Comparison of ENCODE assay signal across 24 cellular contexts in genomic region chr20:37162674-37163073, GRCh38. TPM values are rescaled to one million over a fixed set of nuclear protein-coding genes. Genes with fewer than 3 reads are reported as not detected.
DNase-seq lines count a peak whose midpoint lies in the region; ATAC-seq, FAIRE-seq and TF ChIP-seq lines count a peak whose summit lies in the region.
"Had no signal": no experiment of that assay in that cellular context is flagged by ENCODE, and none has a peak within 500 bp of the region (broad histone marks: within the 10 kb centered on the region; RNA-seq: fewer than 3 reads in every experiment).

No MANE protein-coding gene starts in this region.

- ATAC-seq in naive thymus-derived CD8-positive, alpha-beta T cell: no peak
- ATAC-seq: CD8-positive, alpha-beta T cell; GM23338; HepG2 had no signal

- no peaks in the 10 kb centered on the region for H3K79me2 ChIP-seq in smooth muscle cell (ENCODE audit: low read depth)

- no peaks in the 10 kb centered on the region for H3K4me1 ChIP-seq in BE2C
- H3K4me1 ChIP-seq in HEK293 (ENCODE audit: control insufficient read depth, insufficient read depth, low read length): no peaks in the 10 kb centered on the region
- no peaks in the 10 kb centered on the region for H3K4me1 ChIP-seq in smooth muscle cell (ENCODE audit: low read depth)

- H3K4me3 ChIP-seq in BE2C (ENCODE audit: low read depth, low read length) (peak overlapping the region; percentile 36), HEK293 (ENCODE audit: low read depth, low read length) (no peak overlapping the region; the same call in 1 of the 2 replicates), smooth muscle cell (no peak overlapping the region)
- H3K4me3 ChIP-seq: BLaER1 treated with 17β-estradiol and CSF1 and Interleukin-3, amounts not matched to agents 10 nM and 100 nM; GM23338 had no signal

- H3K4me1 Mint-ChIP-seq in naive thymus-derived CD8-positive, alpha-beta T cell: no peaks in the 10 kb centered on the region
- H3K4me1 Mint-ChIP-seq: GM23338, IgD-negative memory B cell had no signal

- POLR2A ChIA-PET in HEK293 (lab: Yijun Ruan, JAX): no interaction called here
- POLR2A ChIA-PET in naive thymus-derived CD8-positive, alpha-beta T cell (lab: Charles Lee): interaction anchor here (0.6 kb wide), 1 partner anchor 861 kb away, joined by 5 read pairs; no protein-coding TSS in a partner anchor

- no peaks in the 10 kb centered on the region for H3K9me3 Mint-ChIP-seq in naive thymus-derived CD8-positive, alpha-beta T cell
- H3K9me3 Mint-ChIP-seq: CD8-positive, alpha-beta T cell; GM23338; HFFc6; IgD-negative memory B cell had no signal

- no peaks in the 10 kb centered on the region for H3F3A ChIP-seq in smooth muscle cell (ENCODE audit: low read depth)

- H2AFZ ChIP-seq in smooth muscle cell (ENCODE audit: low read depth): no peak overlapping the region
- H2AFZ ChIP-seq: GM23338 had no signal

- H3K36me3 Mint-ChIP-seq in naive thymus-derived CD8-positive, alpha-beta T cell: peaks cover 0 to 10% (median 5%) of the 10 kb centered on the region in 3 donors

- H3K9me3 ChIP-seq in BE2C: no peaks in the 10 kb centered on the region
- H3K9me3 ChIP-seq in HEK293 (ENCODE audit: control insufficient read depth, insufficient read depth, low read depth, low read length): no peaks in the 10 kb centered on the region
- H3K9me3 ChIP-seq in smooth muscle cell (replicated peaks; ENCODE audit: low read depth): no peaks in the 10 kb centered on the region
- H3K9me3 ChIP-seq: BLaER1 treated with 17β-estradiol and CSF1 and Interleukin-3, amounts not matched to agents 10 nM and 100 nM had no signal

- no peak overlapping the region for H3K9ac ChIP-seq in smooth muscle cell (ENCODE audit: low read depth)
- H3K9ac ChIP-seq: BLaER1 treated with 17β-estradiol and CSF1 and Interleukin-3, amounts not matched to agents 10 nM and 100 nM had no signal

- H3K27ac Mint-ChIP-seq in naive thymus-derived CD8-positive, alpha-beta T cell: peak overlapping the region in 1 of 10 donors; percentile 50
- H3K27ac Mint-ChIP-seq: CD8-positive, alpha-beta T cell; GM23338; HFFc6 had no signal

- peaks cover 0 to 1% (median 0%) of the 10 kb centered on the region in 5 donors for H3K27me3 Mint-ChIP-seq in naive thymus-derived CD8-positive, alpha-beta T cell
- H3K27me3 Mint-ChIP-seq: IgD-negative memory B cell had no signal

- no peak for FAIRE-seq in GM12891 (lab: Jason Lieb, UNC)
- FAIRE-seq: GM19239, H54, HepG2 had no signal

- no peak overlapping the region for H3K4me3 Mint-ChIP-seq in naive thymus-derived CD8-positive, alpha-beta T cell
- H3K4me3 Mint-ChIP-seq: CD8-positive, alpha-beta T cell; GM23338; HFFc6; IgD-negative memory B cell had no signal

- no peak overlapping the region for H3K4me2 ChIP-seq in smooth muscle cell
- H3K4me2 ChIP-seq: BLaER1 treated with 17β-estradiol and CSF1 and Interleukin-3, amounts not matched to agents 10 nM and 100 nM; GM23338 had no signal

- DNase-seq in BE2C: no peak
- DNase-seq in astrocyte of the hippocampus (ENCODE audit: low read depth, low spot score): peak; percentile 2
- DNase-seq in islet precursor cell: peak; percentile 55
- DNase-seq in COLO829 (ENCODE audit: low spot score): no peak
- no peak for DNase-seq in smooth muscle cell (lab: John Stamatoyannopoulos, UW; ENCODE audit: unreplicated experiment)
- no peak for DNase-seq in naive thymus-derived CD8-positive, alpha-beta T cell
- no peak for DNase-seq in GM12891 (ENCODE audit: insufficient read length, low spot score)
- DNase-seq: 8988T; CD8-positive, alpha-beta T cell; COR-L47; DMS 273 treated with DMSO at 0.1 percent for 48 hours; DMS53; DND-41; GDM1; HCEC 1CT; HFFc6; KG1 had no signal

- no peaks in the 10 kb centered on the region; the same call in 1 of the 2 replicates for H3K27me3 ChIP-seq in BE2C
- peaks cover 4% of the 10 kb centered on the region for H3K27me3 ChIP-seq in smooth muscle cell (ENCODE audit: low read depth)
- H3K27me3 ChIP-seq: BLaER1 treated with 17β-estradiol and CSF1 and Interleukin-3, amounts not matched to agents 10 nM and 100 nM had no signal

- TF ChIP-seq POLR2A in GM12891 (IDR thresholded peaks at IDR 0.05; ENCODE audit: low read depth, low read length): no peak

- CTCF ChIA-PET in HEK293 (lab: Yijun Ruan, JAX): interaction anchor here (0.7 to 1.5 kb wide), 2 partner anchors 16 to 130 kb away, joined by 3 to 6 read pairs; no protein-coding TSS in a partner anchor

- H3K27ac ChIP-seq in HEK293 (ENCODE audit: extremely low read depth, low read depth, low read length) (no peak overlapping the region), smooth muscle cell (ENCODE audit: low read depth) (no peak overlapping the region)
- H3K27ac ChIP-seq: BLaER1 treated with 17β-estradiol and CSF1 and Interleukin-3, amounts not matched to agents 10 nM and 100 nM had no signal

- TF ChIP-seq CTCF in BE2C (IDR thresholded peaks at IDR 0.05; ENCODE audit: low read depth, low read length) (no peak), HEK293 (tag by site-specific recombination; IDR thresholded peaks at IDR 0.05) (no peak), smooth muscle cell (IDR thresholded peaks at IDR 0.05; ENCODE audit: borderline replicate concordance, insufficient read depth, poor library complexity, severe bottlenecking) (no peak)

- H3K36me3 ChIP-seq in BE2C: no peaks in the 10 kb centered on the region
- no peaks in the 10 kb centered on the region for H3K36me3 ChIP-seq in HEK293 (ENCODE audit: control insufficient read depth in 2 of 2, insufficient read depth in 1 of 2, low read length in 2 of 2)
- H3K36me3 ChIP-seq in smooth muscle cell (ENCODE audit: low read depth): no peaks in the 10 kb centered on the region
- H3K36me3 ChIP-seq: BLaER1 treated with 17β-estradiol and CSF1 and Interleukin-3, amounts not matched to agents 10 nM and 100 nM had no signal

- WGBS in smooth muscle cell (ENCODE audit: low lambda C conversion rate): 82% methylated on average over 6 of the region's 6 CpGs

- H4K20me1 ChIP-seq in smooth muscle cell (ENCODE audit: low read depth): no peaks in the 10 kb centered on the region
- H4K20me1 ChIP-seq: BLaER1 treated with 17β-estradiol and CSF1 and Interleukin-3, amounts not matched to agents 10 nM and 100 nM had no signal

TF ChIP-seq in HEK293, 187 proteins besides CTCF, POLR2A, EP300 and RAD21 (continues in another document):
- TF ChIP-seq SP2 (tag by site-specific recombination; IDR thresholded peaks at IDR 0.05): peak; percentile 60
- no peak for TF ChIP-seq ZNF548 (tag by site-specific recombination; IDR thresholded peaks at IDR 0.05)
- TF ChIP-seq EGR2 (tag by site-specific recombination; IDR thresholded peaks at IDR 0.05; ENCODE audit: low read depth): 0 out of 2 replicates have a peak, but pooled peaks have one; percentile 16
- no peak for TF ChIP-seq ZNF157 (tag by site-specific recombination; IDR thresholded peaks at IDR 0.05)

TF ChIP-seq in GM12891, 5 proteins besides CTCF, POLR2A, EP300 and RAD21:
- TF ChIP-seq POLR2AphosphoS5 (IDR thresholded peaks at IDR 0.05; ENCODE audit: low read depth, low read length): no peak
- no peak for TF ChIP-seq POU2F2 (IDR thresholded peaks at IDR 0.05; ENCODE audit: low read depth, low read length)
- TF ChIP-seq SPI1 (IDR thresholded peaks at IDR 0.05; ENCODE audit: low read depth, low read length): no peak
- TF ChIP-seq PAX5 (IDR thresholded peaks at IDR 0.05; ENCODE audit: insufficient read depth, low read length, severe bottlenecking): no peak
- no peak for TF ChIP-seq TAF1 (IDR thresholded peaks at IDR 0.05; ENCODE audit: low read depth, low read length)
TF ChIP-seq in GM12891: peak in this region for 0.

RNA-seq across cellular contexts. Expression of gene RPN2, which starts 16.5 kb away (rescaled TPM):
- 296 TPM for polyA plus RNA-seq in BE2C (2012; ENCODE audit: insufficient read depth, insufficient read length, low read depth)
- total RNA-seq in smooth muscle cell: 325 and 363 TPM in 2 replicates
- 349 and 372 TPM in 2 replicates for polyA plus RNA-seq in smooth muscle cell
- 100 to 1,000 TPM in 1 of 2 experiments, 10 to 100 TPM in 1; 94.4 to 107 TPM for total RNA-seq in naive thymus-derived CD8-positive, alpha-beta T cell
- 100 to 1,000 TPM; 235 to 239 (median 236) TPM for polyA plus RNA-seq in naive thymus-derived CD8-positive, alpha-beta T cell
- 106 TPM for polyA plus RNA-seq in GM12891 (2012; ENCODE audit: low read depth, missing spikeins)

RNA-seq across cellular contexts. Expression of gene MROH8, which starts 16.7 kb away (rescaled TPM):
- not detected for polyA plus RNA-seq in BE2C (2012; ENCODE audit: insufficient read depth, insufficient read length, low read depth)
- total RNA-seq in smooth muscle cell: 1.6 and 2.2 TPM in 2 replicates
- 0.81 and 2.8 TPM in 2 replicates for polyA plus RNA-seq in smooth muscle cell
- 1 to 10 TPM in 1 of 2 experiments, under 1 TPM in 1; 0.71 to 1.9 TPM for total RNA-seq in naive thymus-derived CD8-positive, alpha-beta T cell
- 1 to 10 TPM in 1 of 3 donors, under 1 TPM in 2; 0.49 to 2.5 (median 0.66) TPM for polyA plus RNA-seq in naive thymus-derived CD8-positive, alpha-beta T cell
- 1.6 TPM for polyA plus RNA-seq in GM12891 (2012; ENCODE audit: low read depth, missing spikeins)

Comparison
In these comparisons a context has a peak if more than half of its experiments do, and no peak if none do; other contexts are left out.
1. DNase-seq: peak in astrocyte of the hippocampus (single experiment) and islet precursor cell (single experiment); none in BE2C (single experiment), COLO829 (single experiment), smooth muscle cell (single experiment), naive thymus-derived CD8-positive, alpha-beta T cell (0 of 10) and GM12891 (single experiment).